ENCODE assay signal across 8 cellular contexts in genomic region chr5:169416583-169417196, GRCh38.
A peak's percentile ranks its signal among the peaks of the same experiment; 100 is the strongest.
DNase-seq lines count a peak whose midpoint lies in the region; ATAC-seq and TF ChIP-seq lines count a peak whose summit lies in the region.

No MANE protein-coding gene starts in this region.

- DNase-seq in 8988T (peak; percentile 37), colonic mucosa (peak; percentile 49), smooth muscle cell (lab: John Stamatoyannopoulos, UW; ENCODE audit: unreplicated experiment) (peak; percentile 5), epidermal melanocyte (ENCODE audit: insufficient read length, low spot score) (no peak), KG1 (lab: John Stamatoyannopoulos, UW) (no peak)
- no peak for DNase-seq in activated CD8-positive, alpha-beta T cell treated with anti-CD3 and anti-CD28 coated beads for 36 hours

- H3K27me3 ChIP-seq in colonic mucosa (no peaks in the 10 kb centered on the region), smooth muscle cell (ENCODE audit: low read depth) (no peaks in the 10 kb centered on the region)

- H3K27me3 Mint-ChIP-seq in activated CD8-positive, alpha-beta T cell treated with anti-CD3 and anti-CD28 coated beads for 36 hours: no peaks in the 10 kb centered on the region

- CTCF ChIA-PET in activated CD8-positive, alpha-beta T cell treated with anti-CD3 and anti-CD28 coated beads for 36 hours (lab: Charles Lee): no interaction called here

- no peaks in the 10 kb centered on the region for H3K36me3 Mint-ChIP-seq in activated CD8-positive, alpha-beta T cell treated with anti-CD3 and anti-CD28 coated beads for 36 hours (ENCODE audit: low read depth)

- H3K9me3 ChIP-seq in colonic mucosa (no peaks in the 10 kb centered on the region), smooth muscle cell (replicated peaks; ENCODE audit: low read depth) (no peaks in the 10 kb centered on the region)

- intact Hi-C loops in colonic mucosa (cut with DNase I): no loop called here
- intact Hi-C loops in activated CD8-positive, alpha-beta T cell treated with anti-CD3 and anti-CD28 coated beads for 36 hours (cut with micrococcal nuclease): no loop called here

- no peaks in the 10 kb centered on the region for H3K36me3 ChIP-seq in colonic mucosa
- no peaks in the 10 kb centered on the region for H3K36me3 ChIP-seq in smooth muscle cell (ENCODE audit: low read depth)

- POLR2A ChIA-PET in activated CD8-positive, alpha-beta T cell treated with anti-CD3 and anti-CD28 coated beads for 36 hours (lab: Charles Lee): no interaction called here

- no peaks in the 10 kb centered on the region for H3F3A ChIP-seq in smooth muscle cell (ENCODE audit: low read depth)

- no peak overlapping the region for H3K9ac ChIP-seq in colonic mucosa (ENCODE audit: low read depth in 2 of 2, low read length in 2 of 2)
- peak overlapping the region; percentile 54 for H3K9ac ChIP-seq in smooth muscle cell (ENCODE audit: low read depth)

- no peaks in the 10 kb centered on the region for H3K79me2 ChIP-seq in smooth muscle cell (ENCODE audit: low read depth)

- H3K4me3 Mint-ChIP-seq in activated CD8-positive, alpha-beta T cell treated with anti-CD3 and anti-CD28 coated beads for 36 hours: no peak overlapping the region

- ATAC-seq in GM19438 (IDR thresholded peaks at IDR 0.05; ENCODE audit: low read depth, unreplicated experiment) (peak; percentile 94), HG03378 (IDR thresholded peaks at IDR 0.05; ENCODE audit: unreplicated experiment) (peak; percentile 81)
- ATAC-seq in activated CD8-positive, alpha-beta T cell treated with anti-CD3 and anti-CD28 coated beads for 36 hours: no peak

- H3K4me1 ChIP-seq in colonic mucosa: no peaks in the 10 kb centered on the region
- peaks cover 12% of the 10 kb centered on the region for H3K4me1 ChIP-seq in smooth muscle cell (ENCODE audit: low read depth)

- H3K4me1 Mint-ChIP-seq in activated CD8-positive, alpha-beta T cell treated with anti-CD3 and anti-CD28 coated beads for 36 hours (ENCODE audit: low read depth): no peaks in the 10 kb centered on the region

- peak overlapping the region; percentile 12 for H2AFZ ChIP-seq in smooth muscle cell (ENCODE audit: low read depth)

- H3K4me3 ChIP-seq in colonic mucosa (no peak overlapping the region), smooth muscle cell (no peak overlapping the region)

- H3K9me3 Mint-ChIP-seq in activated CD8-positive, alpha-beta T cell treated with anti-CD3 and anti-CD28 coated beads for 36 hours: no peaks in the 10 kb centered on the region

- WGBS in smooth muscle cell (ENCODE audit: low lambda C conversion rate): 24% methylated on average over 15 of the region's 15 CpGs

- peak overlapping the region; percentile 25 for H3K4me2 ChIP-seq in smooth muscle cell

- H3K27ac Mint-ChIP-seq in activated CD8-positive, alpha-beta T cell treated with anti-CD3 and anti-CD28 coated beads for 36 hours: no peak overlapping the region

- H3K27ac ChIP-seq in colonic mucosa (no peak overlapping the region), smooth muscle cell (ENCODE audit: low read depth) (peak overlapping the region; percentile 87)

- TF ChIP-seq CTCF in colonic mucosa (IDR thresholded peaks at IDR 0.05) (no peak), smooth muscle cell (IDR thresholded peaks at IDR 0.05; ENCODE audit: borderline replicate concordance, insufficient read depth, poor library complexity, severe bottlenecking) (no peak)
- TF ChIP-seq CTCF in activated CD8-positive, alpha-beta T cell treated with anti-CD3 and anti-CD28 coated beads for 36 hours (IDR thresholded peaks at IDR 0.05): no peak

- no peaks in the 10 kb centered on the region for H4K20me1 ChIP-seq in smooth muscle cell (ENCODE audit: low read depth)

Comparison
In these comparisons a context has a peak if more than half of its experiments do, and no peak if none do; other contexts are left out.
1. DNase-seq: peak in 8988T (single experiment), colonic mucosa (single experiment) and smooth muscle cell (single experiment); none in epidermal melanocyte (single experiment), activated CD8-positive, alpha-beta T cell treated with anti-CD3 and anti-CD28 coated beads for 36 hours (single experiment) and KG1 (single experiment).